8 cellular contexts compared by ENCODE assay signal in genomic region chr12:95582230-95583058, GRCh38. TPM values are rescaled to one million over a fixed set of nuclear protein-coding genes. Genes with fewer than 3 reads are reported as not detected.
DNase-seq lines count a peak whose midpoint lies in the region; ATAC-seq and TF ChIP-seq lines count a peak whose summit lies in the region.

No MANE protein-coding gene starts in this region.

- DNase-seq in EH (ENCODE audit: low read depth) (peak; percentile 74), NCI-H2196 (lab: John Stamatoyannopoulos, UW; ENCODE audit: unreplicated experiment) (peak; percentile 49), dermis blood vessel endothelial cell (peak; percentile 86), mucosa of gallbladder (ENCODE audit: low spot score) (no peak), ureter (ENCODE audit: low spot score) (no peak)

- H3K9me2 ChIP-seq in neural cell (ENCODE audit: insufficient read depth, low read length): no peaks in the 10 kb centered on the region

- no peaks in the 10 kb centered on the region for H3K27me3 ChIP-seq in neural cell (ENCODE audit: insufficient read depth, low read depth, low read length)

- H3K4me3 ChIP-seq in neural cell (ENCODE audit: low read length): no peak overlapping the region

- H3K9ac ChIP-seq in neural cell (ENCODE audit: low read length): no peak overlapping the region

- no peaks in the 10 kb centered on the region for H4K20me1 ChIP-seq in neural cell (ENCODE audit: insufficient read depth)

- H3K79me2 ChIP-seq in neural cell (replicated peaks; ENCODE audit: insufficient read depth, low read length): no peaks in the 10 kb centered on the region

- H3K27ac ChIP-seq in neural cell (ENCODE audit: low read length): no peak overlapping the region

- peak; percentile 86 for TF ChIP-seq RAD21 in neural cell (conservative IDR thresholded peaks at IDR 0.05)

- no peaks in the 10 kb centered on the region for H3K9me3 ChIP-seq in neural cell (ENCODE audit: low read length)

- TF ChIP-seq EP300 in neural cell (conservative IDR thresholded peaks at IDR 0.05; ENCODE audit: poor library complexity, severe bottlenecking): no peak

- H2AFZ ChIP-seq in neural cell (ENCODE audit: low read depth, low read length): no peak overlapping the region

- ATAC-seq in GM19397 (IDR thresholded peaks at IDR 0.05; ENCODE audit: unreplicated experiment) (no peak), GM21528 (IDR thresholded peaks at IDR 0.05; ENCODE audit: low FRiP score, unreplicated experiment) (no peak)

- H3K4me2 ChIP-seq in neural cell (ENCODE audit: low read length): no peak overlapping the region

- no peaks in the 10 kb centered on the region for H3K36me3 ChIP-seq in neural cell (ENCODE audit: insufficient read depth, low read length)

- peak; percentile 79 for TF ChIP-seq CTCF in neural cell (IDR thresholded peaks at IDR 0.05; ENCODE audit: poor library complexity, severe bottlenecking)

- no peaks in the 10 kb centered on the region for H3F3A ChIP-seq in neural cell (ENCODE audit: insufficient read depth, low read length, poor library complexity, severe bottlenecking)

TF ChIP-seq in neural cell, 6 proteins besides CTCF, POLR2A, EP300 and RAD21:
- TF ChIP-seq TAF1 (IDR thresholded peaks at IDR 0.05; ENCODE audit: low read depth) (no peak), SMC3 (conservative IDR thresholded peaks at IDR 0.05; ENCODE audit: poor library complexity) (peak; percentile 89)

RNA-seq across cellular contexts. Expression of gene USP44, which starts 31.2 kb away (rescaled TPM):
- total RNA-seq in dermis blood vessel endothelial cell (3.4 and 5.4 TPM in 2 replicates), mucosa of gallbladder (2.9 TPM), ureter (1.3 TPM)
- 3.2 and 3.7 TPM in 2 replicates for polyA plus RNA-seq in neural cell
- polyA minus RNA-seq in neural cell: 6.8 TPM in 2 replicates

Comparison
In these comparisons a context has a peak if more than half of its experiments do, and no peak if none do; other contexts are left out.
1. DNase-seq: peak in EH (single experiment), NCI-H2196 (single experiment) and dermis blood vessel endothelial cell (single experiment); none in mucosa of gallbladder (single experiment) and ureter (single experiment).